6 cellular contexts compared by ENCODE assay signal in genomic region chr18:6409933-6410332, GRCh38. TPM values are rescaled to one million over a fixed set of nuclear protein-coding genes. Genes with fewer than 3 reads are reported as not detected.
"Had no signal": no experiment of that assay in that cellular context is flagged by ENCODE, and none has a peak within 500 bp of the region (broad histone marks: within the 10 kb centered on the region; RNA-seq: fewer than 3 reads in every experiment).

No MANE protein-coding gene starts in this region.

- H3K4me2 ChIP-seq: GM23338 had no signal

- H3K9me3 Mint-ChIP-seq: GM23338, H9 had no signal

- H3K4me3 ChIP-seq: GM23338, K562 had no signal

- ATAC-seq: GM23338, K562 had no signal

- H3K4me3 Mint-ChIP-seq: GM23338, H9 had no signal

- H3K27ac Mint-ChIP-seq: GM23338, H9 had no signal

- DNase-seq: H9, HCEC 1CT, IMR-90 had no signal

- H2AFZ ChIP-seq: GM23338 had no signal

RNA-seq across cellular contexts. Expression of gene L3MBTL4, which starts 4.8 kb away (rescaled TPM):
- total RNA-seq: HT-29, K562 had no signal
- polyA plus RNA-seq: K562 had no signal
